Comparison of ENCODE assay signal across 1 cellular context in the genomic region with DNA sequence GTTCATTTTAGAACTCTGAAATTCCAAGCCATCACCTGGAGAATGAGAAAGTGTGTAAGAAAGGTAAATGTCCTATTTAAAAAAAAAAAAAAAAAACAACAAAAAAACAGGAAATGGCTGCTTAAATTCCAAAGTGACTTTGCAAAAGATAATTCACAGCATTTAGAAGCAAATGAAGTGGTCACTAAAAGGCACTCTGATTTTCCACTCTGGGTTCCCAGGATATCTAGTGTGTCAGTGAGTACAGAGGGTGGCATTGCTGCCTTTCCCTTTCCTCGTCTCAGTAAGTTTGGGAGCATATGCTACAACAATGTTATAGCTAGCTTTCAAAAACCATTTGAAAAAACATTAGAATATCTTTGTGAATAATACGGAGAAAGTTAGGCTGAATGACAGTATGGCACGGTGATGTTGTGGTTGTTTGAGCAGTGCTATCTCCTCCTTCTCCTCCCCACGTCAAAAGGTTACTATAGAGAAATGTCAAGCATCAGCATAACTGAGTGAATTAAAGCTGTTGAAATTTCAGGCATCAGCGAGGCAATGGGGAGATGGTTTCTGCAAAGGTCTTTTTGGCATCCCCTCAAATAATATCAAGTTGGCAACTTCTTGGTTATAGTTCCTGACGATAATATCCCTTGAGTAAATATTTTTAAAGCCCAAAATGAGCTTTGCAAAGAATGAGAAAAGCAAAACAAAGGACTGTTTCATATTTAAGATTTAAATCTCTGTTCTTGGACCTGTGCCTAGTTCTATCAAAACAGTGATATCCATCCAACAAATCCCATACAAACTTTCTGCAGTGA.
TF ChIP-seq lines count a peak whose summit lies in the region.

No MANE protein-coding gene starts in this region.

TF ChIP-seq in endothelial cell of umbilical vein, 7 proteins besides CTCF, POLR2A, EP300 and RAD21 (continued from another document):
- TF ChIP-seq, protein P1, sequence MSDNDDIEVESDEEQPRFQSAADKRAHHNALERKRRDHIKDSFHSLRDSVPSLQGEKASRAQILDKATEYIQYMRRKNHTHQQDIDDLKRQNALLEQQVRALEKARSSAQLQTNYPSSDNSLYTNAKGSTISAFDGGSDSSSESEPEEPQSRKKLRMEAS (IDR thresholded peaks at IDR 0.05; ENCODE audit: insufficient read depth, insufficient read length) = no peak
- no peak for TF ChIP-seq JUN (IDR thresholded peaks at IDR 0.05; ENCODE audit: borderline replicate concordance, insufficient read depth, insufficient read length, low read depth)
- no peak for TF ChIP-seq POLR2AphosphoS5 (IDR thresholded peaks at IDR 0.05; ENCODE audit: insufficient read depth, low read depth, low read length)
